ENCODE assay signal across 1 cellular context in genomic region chr4:3192188-3192587, GRCh38.
TF ChIP-seq lines count a peak whose summit lies in the region.

No MANE protein-coding gene starts in this region.

TF ChIP-seq in GM12878, 131 proteins besides CTCF, POLR2A, EP300 and RAD21:
- TF ChIP-seq HSF1 (IDR thresholded peaks at IDR 0.05; ENCODE audit: low read depth, low read length): no peak
- no peak for TF ChIP-seq RCOR1 (conservative IDR thresholded peaks at IDR 0.05; ENCODE audit: low read depth, low read length)
- TF ChIP-seq RELA (IDR thresholded peaks at IDR 0.05; ENCODE audit: borderline replicate concordance, partially characterized antibody): no peak
- TF ChIP-seq POLR2AphosphoS2 (IDR thresholded peaks at IDR 0.05; ENCODE audit: low read depth, low read length): no peak
- TF ChIP-seq SKIL (IDR thresholded peaks at IDR 0.05; ENCODE audit: low read depth, poor library complexity, severe bottlenecking): no peak
- TF ChIP-seq RUNX3 (IDR thresholded peaks at IDR 0.05; ENCODE audit: low read length): no peak
- no peak for TF ChIP-seq MTA3 (IDR thresholded peaks at IDR 0.05; ENCODE audit: borderline replicate concordance, low read length)
- no peak for TF ChIP-seq STAT3 (IDR thresholded peaks at IDR 0.05; ENCODE audit: low read depth, low read length)
- no peak for TF ChIP-seq NRF1 (conservative IDR thresholded peaks at IDR 0.05; ENCODE audit: low read depth, low read length)
- TF ChIP-seq SMAD5 (IDR thresholded peaks at IDR 0.05; ENCODE audit: low read depth): no peak
- TF ChIP-seq PKNOX1 (IDR thresholded peaks at IDR 0.05): no peak
- TF ChIP-seq KAT2A (conservative IDR thresholded peaks at IDR 0.05; ENCODE audit: control insufficient read depth, low read depth, low read length): no peak
- no peak for TF ChIP-seq JUND (IDR thresholded peaks at IDR 0.05; ENCODE audit: low read depth, low read length)
- no peak for TF ChIP-seq NKRF (conservative IDR thresholded peaks at IDR 0.05)
- no peak for TF ChIP-seq ATF3 (IDR thresholded peaks at IDR 0.05; ENCODE audit: borderline replicate concordance, extremely low read depth, low read depth, low read length)
TF ChIP-seq in GM12878: peak in this region for 0.
